1 cellular context compared by ENCODE assay signal in the genomic region with DNA sequence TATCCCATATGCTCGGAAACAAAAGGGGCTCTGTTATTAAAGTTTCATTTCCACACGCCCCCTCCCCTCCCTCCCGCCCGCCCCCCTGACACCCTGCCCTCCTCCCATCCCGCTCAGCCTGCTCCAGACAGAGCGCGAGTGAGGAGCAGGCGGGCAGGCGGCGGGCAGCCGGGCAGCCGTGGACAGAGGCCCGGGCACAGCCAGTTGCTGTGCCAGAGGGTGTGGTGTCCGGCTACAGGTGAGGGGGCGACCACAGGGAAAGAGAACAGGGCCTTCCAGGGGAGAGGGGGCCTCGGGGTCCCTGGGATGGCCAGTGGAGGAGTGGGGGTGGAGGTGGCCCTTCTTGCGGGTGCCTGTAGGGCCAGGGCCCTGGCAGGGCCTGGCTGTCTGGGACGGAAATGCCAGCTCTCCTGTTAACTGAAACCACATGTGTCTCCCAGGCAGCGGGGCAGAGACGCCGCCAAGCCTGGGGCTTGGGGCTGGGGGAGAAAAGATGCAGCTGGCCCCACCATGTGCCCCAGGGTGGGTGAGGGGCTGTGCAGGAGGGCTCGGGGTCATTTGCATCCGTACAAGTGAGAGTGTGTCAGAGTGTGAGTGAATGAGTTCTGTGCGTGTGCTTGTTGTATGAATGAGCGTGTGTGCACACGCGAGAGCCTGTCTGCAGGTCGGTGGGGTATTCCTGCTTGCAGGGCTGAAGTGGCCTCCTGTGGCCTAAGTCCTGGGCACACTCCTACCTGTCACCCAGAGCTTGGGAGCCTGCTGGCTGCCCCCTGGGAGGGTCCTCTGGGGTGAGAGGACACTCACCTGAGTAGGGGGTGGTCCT.
TF ChIP-seq lines count a peak whose summit lies in the region.

No MANE protein-coding gene starts in this region.

TF ChIP-seq in WTC11, 78 proteins besides CTCF, POLR2A, EP300 and RAD21 (continued from another document):
- TF ChIP-seq, protein P1, sequence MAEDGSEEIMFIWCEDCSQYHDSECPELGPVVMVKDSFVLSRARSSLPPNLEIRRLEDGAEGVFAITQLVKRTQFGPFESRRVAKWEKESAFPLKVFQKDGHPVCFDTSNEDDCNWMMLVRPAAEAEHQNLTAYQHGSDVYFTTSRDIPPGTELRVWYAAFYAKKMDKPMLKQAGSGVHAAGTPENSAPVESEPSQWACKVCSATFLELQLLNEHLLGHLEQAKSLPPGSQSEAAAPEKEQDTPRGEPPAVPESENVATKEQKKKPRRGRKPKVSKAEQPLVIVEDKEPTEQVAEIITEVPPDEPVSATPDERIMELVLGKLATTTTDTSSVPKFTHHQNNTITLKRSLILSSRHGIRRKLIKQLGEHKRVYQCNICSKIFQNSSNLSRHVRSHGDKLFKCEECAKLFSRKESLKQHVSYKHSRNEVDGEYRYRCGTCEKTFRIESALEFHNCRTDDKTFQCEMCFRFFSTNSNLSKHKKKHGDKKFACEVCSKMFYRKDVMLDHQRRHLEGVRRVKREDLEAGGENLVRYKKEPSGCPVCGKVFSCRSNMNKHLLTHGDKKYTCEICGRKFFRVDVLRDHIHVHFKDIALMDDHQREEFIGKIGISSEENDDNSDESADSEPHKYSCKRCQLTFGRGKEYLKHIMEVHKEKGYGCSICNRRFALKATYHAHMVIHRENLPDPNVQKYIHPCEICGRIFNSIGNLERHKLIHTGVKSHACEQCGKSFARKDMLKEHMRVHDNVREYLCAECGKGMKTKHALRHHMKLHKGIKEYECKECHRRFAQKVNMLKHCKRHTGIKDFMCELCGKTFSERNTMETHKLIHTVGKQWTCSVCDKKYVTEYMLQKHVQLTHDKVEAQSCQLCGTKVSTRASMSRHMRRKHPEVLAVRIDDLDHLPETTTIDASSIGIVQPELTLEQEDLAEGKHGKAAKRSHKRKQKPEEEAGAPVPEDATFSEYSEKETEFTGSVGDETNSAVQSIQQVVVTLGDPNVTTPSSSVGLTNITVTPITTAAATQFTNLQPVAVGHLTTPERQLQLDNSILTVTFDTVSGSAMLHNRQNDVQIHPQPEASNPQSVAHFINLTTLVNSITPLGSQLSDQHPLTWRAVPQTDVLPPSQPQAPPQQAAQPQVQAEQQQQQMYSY (CRISPR knock-in tag; IDR thresholded peaks at IDR 0.05), result no peak
- no peak for TF ChIP-seq ZNF423 (CRISPR knock-in tag; IDR thresholded peaks at IDR 0.05)
- TF ChIP-seq, protein P2, sequence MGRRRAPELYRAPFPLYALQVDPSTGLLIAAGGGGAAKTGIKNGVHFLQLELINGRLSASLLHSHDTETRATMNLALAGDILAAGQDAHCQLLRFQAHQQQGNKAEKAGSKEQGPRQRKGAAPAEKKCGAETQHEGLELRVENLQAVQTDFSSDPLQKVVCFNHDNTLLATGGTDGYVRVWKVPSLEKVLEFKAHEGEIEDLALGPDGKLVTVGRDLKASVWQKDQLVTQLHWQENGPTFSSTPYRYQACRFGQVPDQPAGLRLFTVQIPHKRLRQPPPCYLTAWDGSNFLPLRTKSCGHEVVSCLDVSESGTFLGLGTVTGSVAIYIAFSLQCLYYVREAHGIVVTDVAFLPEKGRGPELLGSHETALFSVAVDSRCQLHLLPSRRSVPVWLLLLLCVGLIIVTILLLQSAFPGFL (CRISPR knock-in tag; IDR thresholded peaks at IDR 0.05; ENCODE audit: borderline replicate concordance), result no peak
- TF ChIP-seq TCF7 (CRISPR knock-in tag; IDR thresholded peaks at IDR 0.05; ENCODE audit: low read depth), result no peak
- no peak for TF ChIP-seq NFATC4 (CRISPR knock-in tag; IDR thresholded peaks at IDR 0.05)
- TF ChIP-seq TEAD1 (CRISPR knock-in tag; IDR thresholded peaks at IDR 0.05), result no peak
- no peak for TF ChIP-seq ETV6 (CRISPR knock-in tag; IDR thresholded peaks at IDR 0.05)
- TF ChIP-seq FOXJ3 (CRISPR knock-in tag; IDR thresholded peaks at IDR 0.05; ENCODE audit: borderline replicate concordance), result no peak
- TF ChIP-seq SMAD4 (CRISPR knock-in tag; IDR thresholded peaks at IDR 0.05), result no peak
- TF ChIP-seq JUN (CRISPR knock-in tag; IDR thresholded peaks at IDR 0.05), result no peak
- no peak for TF ChIP-seq PRRX2 (CRISPR knock-in tag; IDR thresholded peaks at IDR 0.05)
- TF ChIP-seq FOXK1 (CRISPR knock-in tag; IDR thresholded peaks at IDR 0.05), result no peak
